Comparison of ENCODE assay signal across 35 cellular contexts in the genomic region with DNA sequence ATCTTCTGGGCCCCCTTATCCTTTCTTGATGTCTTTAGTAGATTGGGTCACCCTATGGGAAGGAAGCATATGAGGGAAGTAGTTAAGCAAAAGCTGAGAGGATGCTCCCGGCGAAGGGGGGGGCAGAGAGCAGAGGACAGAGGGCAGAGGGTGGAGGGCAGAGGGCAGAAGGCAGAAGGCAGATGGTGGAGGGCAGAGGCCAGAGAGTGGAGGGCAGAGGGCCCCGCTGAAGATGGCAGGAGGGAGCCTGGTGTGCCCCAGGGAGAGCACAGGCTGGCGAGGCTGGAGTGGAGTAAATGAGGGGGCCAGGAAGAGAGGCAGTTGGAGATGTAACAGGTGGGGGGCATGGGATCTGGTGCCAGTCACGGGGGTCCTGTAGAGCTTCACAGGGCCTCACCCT. TPM values are rescaled to one million over a fixed set of nuclear protein-coding genes. Genes with fewer than 3 reads are reported as not detected.
"Had no signal": no experiment of that assay in that cellular context is flagged by ENCODE, and none has a peak within 500 bp of the region (broad histone marks: within the 10 kb centered on the region; RNA-seq: fewer than 3 reads in every experiment).

No MANE protein-coding gene starts in this region.

- H3K4me1 ChIP-seq: colonic mucosa had no signal

- H3K27me3 ChIP-seq: colonic mucosa, esophagus squamous epithelium, ovary, testis, transverse colon had no signal

- H3K27ac Mint-ChIP-seq: activated CD4-positive, alpha-beta memory T cell treated with anti-CD3 and anti-CD28 coated beads, Interleukin-2, amount 10 ng/mL, durations not matched to agents 7 days and 5 days; activated CD4-positive, alpha-beta T cell treated with anti-CD3 and anti-CD28 coated beads, Interleukin-2, amount 10 ng/mL, durations not matched to agents 7 days and 5 days; activated naive CD4-positive, alpha-beta T cell treated with anti-CD3 and anti-CD28 coated beads, Interleukin-2, amount 10 ng/mL, durations not matched to agents 7 days and 5 days; activated T-cell treated with anti-CD3 and anti-CD28 coated beads, Interleukin-2, amount 50 U/mL, for 24 hours; natural killer cell treated with Interleukin-12 subunit alpha and Interleukin-12 subunit beta and Interleukin-15 and Interleukin-18, amount 100 ng/mL, for 72 hours; T-helper 17 cell; WTC11 had no signal

- FAIRE-seq: bronchial epithelial cell, endometrium, small intestine had no signal

- H3K36me3 Mint-ChIP-seq: activated naive CD4-positive, alpha-beta T cell treated with anti-CD3 and anti-CD28 coated beads, Interleukin-2, amount 10 ng/mL, durations not matched to agents 7 days and 5 days had no signal

- H3K4me1 Mint-ChIP-seq: activated CD4-positive, alpha-beta memory T cell treated with anti-CD3 and anti-CD28 coated beads, Interleukin-2, amount 10 ng/mL, durations not matched to agents 7 days and 5 days; activated CD4-positive, alpha-beta T cell treated with anti-CD3 and anti-CD28 coated beads, Interleukin-2, amount 10 ng/mL, durations not matched to agents 7 days and 5 days; activated naive CD4-positive, alpha-beta T cell treated with anti-CD3 and anti-CD28 coated beads, Interleukin-2, amount 10 ng/mL, durations not matched to agents 7 days and 5 days had no signal

- H3K4me3 ChIP-seq: colonic mucosa, esophagus squamous epithelium, heart right ventricle, left lung, lower lobe of right lung, mucosa of descending colon, ovary, prostate gland, testis, transverse colon had no signal

- H3K27ac ChIP-seq: colonic mucosa, epithelial cell of prostate, esophagus squamous epithelium, heart right ventricle, left lung, lower lobe of right lung, ovary, testis, transverse colon had no signal

- H3K9me3 ChIP-seq: colonic mucosa, ovary, prostate gland, testis had no signal

- H3K4me3 Mint-ChIP-seq: activated CD4-positive, alpha-beta memory T cell treated with anti-CD3 and anti-CD28 coated beads, Interleukin-2, amount 10 ng/mL, durations not matched to agents 7 days and 5 days; activated CD4-positive, alpha-beta T cell treated with anti-CD3 and anti-CD28 coated beads, Interleukin-2, amount 10 ng/mL, durations not matched to agents 7 days and 5 days; activated naive CD4-positive, alpha-beta T cell treated with anti-CD3 and anti-CD28 coated beads, Interleukin-2, amount 10 ng/mL, durations not matched to agents 7 days and 5 days; activated T-cell treated with anti-CD3 and anti-CD28 coated beads, Interleukin-2, amount 50 U/mL, for 24 hours; natural killer cell treated with Interleukin-12 subunit alpha and Interleukin-12 subunit beta and Interleukin-15 and Interleukin-18, amount 100 ng/mL, for 72 hours; T-helper 17 cell; WTC11 had no signal

- DNase-seq: activated CD4-positive, alpha-beta memory T cell treated with anti-CD3 and anti-CD28 coated beads, Interleukin-2, amount 10 ng/mL, durations not matched to agents 7 days and 5 days; activated CD4-positive, alpha-beta T cell treated with anti-CD3 and anti-CD28 coated beads for 1 hour; activated CD4-positive, alpha-beta T cell treated with anti-CD3 and anti-CD28 coated beads, Interleukin-2, amount 10 ng/mL, durations not matched to agents 7 days and 5 days; activated CD8-positive, alpha-beta memory T cell treated with anti-CD3 and anti-CD28 coated beads, Interleukin-2, amount 50 U/mL, for 48 hours; activated gamma-delta T cell; activated naive CD4-positive, alpha-beta T cell treated with anti-CD3 and anti-CD28 coated beads, Interleukin-2, amount 10 ng/mL, durations not matched to agents 7 days and 5 days; activated T-cell treated with anti-CD3 and anti-CD28 coated beads, Interleukin-2, amount 50 U/mL, for 24 hours; colonic mucosa; effector CD8-positive, alpha-beta T cell; esophagus squamous epithelium; foreskin melanocyte; heart right ventricle; kidney glomerular epithelial cell; left lung; lower lobe of right lung; mesendoderm; mucosa of descending colon; ovary; retina; small intestine; stimulated activated CD4-positive, alpha-beta T cell treated with anti-CD3 and anti-CD28 coated beads, Interleukin-15, amount 100 ng/mL, for 24 hours; stimulated activated CD4-positive, alpha-beta T cell treated with anti-CD3 and anti-CD28 coated beads, Interleukin-2, amount 100 ng/mL, for 24 hours; stimulated activated naive CD4-positive, alpha-beta T cell; T-helper 17 cell; T1000; testis; transverse colon had no signal

- H3K36me3 ChIP-seq: colonic mucosa, esophagus squamous epithelium, ovary, prostate gland, transverse colon had no signal

- ATAC-seq: heart right ventricle, left lung, lower lobe of right lung, mucosa of descending colon, sciatic nerve, T-helper 17 cell, WTC11 had no signal

RNA-seq across cellular contexts. Expression of a gene that starts 7.0 kb away (rescaled TPM):
- total RNA-seq: activated CD4-positive, alpha-beta memory T cell treated with anti-CD3 and anti-CD28 coated beads, Interleukin-2, amount 10 ng/mL, durations not matched to agents 7 days and 5 days; activated CD4-positive, alpha-beta T cell treated with anti-CD3 and anti-CD28 coated beads, Interleukin-2, amount 10 ng/mL, durations not matched to agents 7 days and 5 days; dermis microvascular lymphatic vessel endothelial cell; natural killer cell treated with Interleukin-12 subunit alpha and Interleukin-12 subunit beta and Interleukin-15 and Interleukin-18, amount 100 ng/mL, for 72 hours; T-helper 17 cell had no signal
